In genomic region chr17:78953356-78954350, GRCh38 we compare ENCODE assay signal across 1 cellular context.
TF ChIP-seq lines count a peak whose summit lies in the region.

No MANE protein-coding gene starts in this region.

TF ChIP-seq in K562, 482 proteins besides CTCF, POLR2A, EP300 and RAD21:
- TF ChIP-seq ETV1 (tag; conservative IDR thresholded peaks at IDR 0.05; ENCODE audit: low read depth) (no peak), NCOA6 (IDR thresholded peaks at IDR 0.05) (no peak), USF1 (CRISPR knock-in tag; IDR thresholded peaks at IDR 0.05) (no peak), RFX1 (IDR thresholded peaks at IDR 0.05) (peak; percentile 51)
